Comparison of ENCODE assay signal across 26 cellular contexts in genomic region chrX:129954804-129955203, GRCh38.
"Had no signal": no experiment of that assay in that cellular context is flagged by ENCODE, and none has a peak within 500 bp of the region (broad histone marks: within the 10 kb centered on the region; RNA-seq: fewer than 3 reads in every experiment).

No MANE protein-coding gene starts in this region.

- H3K4me3 Mint-ChIP-seq: activated T-cell treated with anti-CD3 and anti-CD28 coated beads, Interleukin-2, amount 50 U/mL, for 72 hours had no signal

- H3K27ac ChIP-seq: body of pancreas, colonic mucosa, dorsolateral prefrontal cortex, left ventricle myocardium inferior, right atrium auricular region, suprapubic skin, tibial artery, upper lobe of right lung, VCaP had no signal

- H3K36me3 ChIP-seq: colonic mucosa, left ventricle myocardium inferior, right atrium auricular region, spleen, suprapubic skin, tibial artery, upper lobe of right lung had no signal

- ATAC-seq: activated T-cell treated with anti-CD3 and anti-CD28 coated beads, Interleukin-2, amount 50 U/mL, for 72 hours; body of pancreas; upper lobe of right lung had no signal

- H3K9me3 Mint-ChIP-seq: activated T-cell treated with anti-CD3 and anti-CD28 coated beads, Interleukin-2, amount 50 U/mL, for 72 hours had no signal

- FAIRE-seq: frontal cortex, islet of Langerhans, TTC549 had no signal

- H3K36me3 Mint-ChIP-seq: activated naive CD8-positive, alpha-beta T cell had no signal

- H3K27me3 Mint-ChIP-seq: activated naive CD8-positive, alpha-beta T cell had no signal

- H3K9me3 ChIP-seq: body of pancreas, colonic mucosa, left ventricle myocardium inferior, right atrium auricular region, spleen, suprapubic skin, tibial artery, upper lobe of right lung had no signal

- H3K4me3 ChIP-seq: body of pancreas, colonic mucosa, dorsolateral prefrontal cortex, left ventricle myocardium inferior, right atrium auricular region, spleen, suprapubic skin, tibial artery, upper lobe of right lung had no signal

- DNase-seq: activated CD4-positive, alpha-beta T cell treated with anti-CD3 and anti-CD28 coated beads for 4 hours; activated CD4-positive, alpha-beta T cell treated with anti-CD3 and anti-CD28 coated beads, Interleukin-2, amount 50 U/mL, for 4 hours; activated effector memory CD4-positive, alpha-beta T cell treated with Interleukin-2 at 50 U/mL for 16 hours; activated naive CD4-positive, alpha-beta T cell treated with Interleukin-2 at 50 U/mL for 16 hours; activated T-cell treated with anti-CD3 and anti-CD28 coated beads for 4 hours; activated T-cell treated with anti-CD3 and anti-CD28 coated beads, Interleukin-2, amount 50 U/mL, for 72 hours; aorta; body of pancreas; colonic mucosa; dorsolateral prefrontal cortex; effector memory CD4-positive, alpha-beta T cell; glutamatergic neuron; left ventricle myocardium inferior; mammary epithelial cell; spleen; stimulated activated naive CD4-positive, alpha-beta T cell; T-helper 9 cell; tibial artery; upper lobe of right lung had no signal

- H3K4me1 ChIP-seq: colonic mucosa, upper lobe of right lung had no signal

- H3K27me3 ChIP-seq: body of pancreas, colonic mucosa, right atrium auricular region, suprapubic skin, tibial artery, upper lobe of right lung had no signal

- H3K27ac Mint-ChIP-seq: activated naive CD8-positive, alpha-beta T cell; activated T-cell treated with anti-CD3 and anti-CD28 coated beads, Interleukin-2, amount 50 U/mL, for 72 hours had no signal
